Comparison of ENCODE assay signal across 3 cellular contexts in genomic region chr3:35718921-35719320, GRCh38.
"Had no signal": no experiment of that assay in that cellular context is flagged by ENCODE, and none has a peak within 500 bp of the region (broad histone marks: within the 10 kb centered on the region; RNA-seq: fewer than 3 reads in every experiment).

No MANE protein-coding gene starts in this region.

- H3K4me3 ChIP-seq: GM12878 had no signal

- DNase-seq: GDM1, GF-D8 had no signal

- ATAC-seq: GM12878 had no signal
